Comparison of ENCODE assay signal across 32 cellular contexts in genomic region chr3:120681018-120681417, GRCh38. TPM values are rescaled to one million over a fixed set of nuclear protein-coding genes. Genes with fewer than 3 reads are reported as not detected.
A peak's percentile ranks its signal among the peaks of the same experiment; 100 is the strongest.
DNase-seq lines count a peak whose midpoint lies in the region; ATAC-seq, FAIRE-seq and TF ChIP-seq lines count a peak whose summit lies in the region.
"Had no signal": no experiment of that assay in that cellular context is flagged by ENCODE, and none has a peak within 500 bp of the region (broad histone marks: within the 10 kb centered on the region; RNA-seq: fewer than 3 reads in every experiment).

No MANE protein-coding gene starts in this region.

- H3K36me3 ChIP-seq in iPS-18a (ENCODE audit: control insufficient read depth, low read depth, low read length) (no peaks in the 10 kb centered on the region), pancreas (no peaks in the 10 kb centered on the region)
- H3K36me3 ChIP-seq: esophagus squamous epithelium, HAP-1, upper lobe of right lung had no signal

- TF ChIP-seq CTCF in 22Rv1 (IDR thresholded peaks at IDR 0.05) (no peak), VCaP (conservative IDR thresholded peaks at IDR 0.05) (no peak), pancreas (IDR thresholded peaks at IDR 0.05) (no peak)

- no peak for ATAC-seq in pancreas
- ATAC-seq: activated CD4-positive, alpha-beta T cell treated with anti-CD3 and anti-CD28 coated beads for 36 hours; activated CD8-positive, alpha-beta T cell treated with anti-CD3 and anti-CD28 coated beads, Interleukin-2, amount 10 ng/mL, durations not matched to agents 7 days and 5 days; activated naive CD4-positive, alpha-beta T cell treated with anti-CD3 and anti-CD28 coated beads, Interleukin-2, amount 50 U/mL, for 72 hours; effector memory CD8-positive, alpha-beta T cell; naive thymus-derived CD8-positive, alpha-beta T cell; right cardiac atrium; upper lobe of right lung had no signal

- 6 to 26% methylated on average over 2 of the region's 2 CpGs for WGBS in pancreas, 2 donors

- no peak overlapping the region for H3K9ac ChIP-seq in iPS-18a (ENCODE audit: low read length)
- H3K9ac ChIP-seq: KMS-11 had no signal

- intact Hi-C loops in pancreas (cut with DNase I): no loop called here
- intact Hi-C loops in head of caudate nucleus (cut with DNase I): no loop called here

- H3K27me3 ChIP-seq in iPS-18a (ENCODE audit: control insufficient read depth, insufficient read depth, low read length): no peaks in the 10 kb centered on the region
- H3K27me3 ChIP-seq in pancreas: no peaks in the 10 kb centered on the region
- H3K27me3 ChIP-seq: upper lobe of right lung had no signal

- H3K9me3 ChIP-seq in iPS-18a (ENCODE audit: control insufficient read depth, low read depth, low read length): no peaks in the 10 kb centered on the region
- H3K9me3 ChIP-seq in pancreas: no peaks in the 10 kb centered on the region
- H3K9me3 ChIP-seq: esophagus squamous epithelium, HAP-1, upper lobe of right lung had no signal

- DNase-seq in pancreas: no peak
- DNase-seq in kidney tubule cell (ENCODE audit: low spot score): no peak
- no peak for DNase-seq in T-helper 2 cell
- DNase-seq in NCI-H748 treated with DMSO at 0.1 percent for 48 hours (lab: John Stamatoyannopoulos, UW): no peak
- no peak for DNase-seq in head of caudate nucleus
- DNase-seq: 8988T; activated CD4-positive, alpha-beta T cell treated with anti-CD3 and anti-CD28 coated beads for 36 hours; activated CD8-positive, alpha-beta T cell treated with anti-CD3 and anti-CD28 coated beads, Interleukin-2, amount 10 ng/mL, durations not matched to agents 7 days and 5 days; CD4-positive, alpha-beta memory T cell; DMS153; effector memory CD8-positive, alpha-beta T cell; esophagus squamous epithelium; foreskin melanocyte; immature natural killer cell; MM.1S; naive thymus-derived CD8-positive, alpha-beta T cell; NCI-H1417 treated with DMSO at 0.1 percent for 48 hours; NCI-H345; NCI-H774; right cardiac atrium; stimulated activated CD4-positive, alpha-beta T cell treated with anti-CD3 and anti-CD28 coated beads, Interleukin-12 subunit alpha, Interleukin-12 subunit beta, amount 100 ng/mL, for 4 hours; stimulated activated CD4-positive, alpha-beta T cell treated with anti-CD3 and anti-CD28 coated beads, Interleukin-4, amount 100 ng/mL, for 1 hour; upper lobe of right lung had no signal

- H3K4me1 ChIP-seq in iPS-18a (ENCODE audit: control insufficient read depth, low read depth, low read length) (peaks cover 55% of the 10 kb centered on the region), pancreas (peaks cover 33 to 53% (median 53%) of the 10 kb centered on the region in 3 donors)

- H3K4me3 ChIP-seq in iPS-18a (ENCODE audit: low read length) (no peak overlapping the region), pancreas (peak overlapping the region in 2 of 4 donors; percentile 34 to 43)
- H3K4me3 ChIP-seq: coronary artery, esophagus squamous epithelium, HAP-1, SK-N-MC, upper lobe of right lung had no signal

- H3K27ac ChIP-seq in 22Rv1 (peak overlapping the region; percentile 89), VCaP (peak overlapping the region; percentile 100), iPS-18a (ENCODE audit: low read length) (peak overlapping the region; percentile 10), pancreas (peak overlapping the region; percentile 70 to 94 (median 82))
- H3K27ac ChIP-seq: coronary artery, esophagus squamous epithelium, KMS-11, SK-N-MC, upper lobe of right lung had no signal

- FAIRE-seq in pancreas (lab: Jason Lieb, UNC): no peak

RNA-seq across cellular contexts. Expression of gene HGD, which starts 1.0 kb away (rescaled TPM):
- 10 to 100 TPM in 4 of 6 donors, 1 to 10 TPM in 2; 9.7 to 27.7 (median 16.0) TPM for total RNA-seq in pancreas
- 10 to 100 TPM; 13.5 to 22.7 TPM for polyA plus RNA-seq in pancreas
- total RNA-seq: HT1080 had no signal
- polyA plus RNA-seq: CD4-positive, alpha-beta memory T cell; naive thymus-derived CD8-positive, alpha-beta T cell had no signal

Comparison
In these comparisons a context has a peak if more than half of its experiments do, and no peak if none do; other contexts are left out.
1. H3K27ac ChIP-seq: peak in every context shown above with its lines; median percentile 100 in VCaP; 89 in 22Rv1; 82 in pancreas; 10 in iPS-18a.